8 cellular contexts compared by ENCODE assay signal in genomic region chr6:163212123-163212522, GRCh38.
"Had no signal": no experiment of that assay in that cellular context is flagged by ENCODE, and none has a peak within 500 bp of the region (broad histone marks: within the 10 kb centered on the region; RNA-seq: fewer than 3 reads in every experiment).

No MANE protein-coding gene starts in this region.

- DNase-seq: GDM1, GF-D8 had no signal

- FAIRE-seq: G401.6, GM12878, GM12891, GM12892, GM18507, GM19239 had no signal

- ATAC-seq: GM12878 had no signal

- H3K4me3 ChIP-seq: GM12878 had no signal
